In genomic region chr2:12199661-12200258, GRCh38 we compare ENCODE assay signal across 23 cellular contexts.
A peak's percentile ranks its signal among the peaks of the same experiment; 100 is the strongest.
DNase-seq lines count a peak whose midpoint lies in the region; ATAC-seq and TF ChIP-seq lines count a peak whose summit lies in the region.
"Had no signal": no experiment of that assay in that cellular context is flagged by ENCODE, and none has a peak within 500 bp of the region (broad histone marks: within the 10 kb centered on the region; RNA-seq: fewer than 3 reads in every experiment).

No MANE protein-coding gene starts in this region.

- peaks cover 0 to 12% of the 10 kb centered on the region in 2 donors for H3K4me1 ChIP-seq in right atrium auricular region
- no peaks in the 10 kb centered on the region for H3K4me1 ChIP-seq in vagina
- H3K4me1 ChIP-seq in MM.1S (ENCODE audit: low read length), result no peaks in the 10 kb centered on the region
- H3K4me1 ChIP-seq: Caco-2 had no signal

- no peak overlapping the region for H2AFZ ChIP-seq in neural cell (ENCODE audit: low read depth, low read length)
- H2AFZ ChIP-seq in MM.1S (ENCODE audit: low read length), result no peak overlapping the region

- peaks cover 16 to 19% of the 10 kb centered on the region in 2 donors for H3K4me1 Mint-ChIP-seq in natural killer cell treated with Interleukin-12 subunit alpha and Interleukin-12 subunit beta and Interleukin-15 and Interleukin-18, amount 100 ng/mL, for 72 hours (ENCODE audit: low read depth in 2 of 2)

- TF ChIP-seq RAD21 in neural cell (conservative IDR thresholded peaks at IDR 0.05), result peak; percentile 16

- H3K27me3 ChIP-seq in right atrium auricular region (no peaks in the 10 kb centered on the region), neural cell (ENCODE audit: insufficient read depth, low read depth, low read length) (no peaks in the 10 kb centered on the region), vagina (no peaks in the 10 kb centered on the region), MM.1S (replicated peaks; ENCODE audit: insufficient read depth, low read length) (no peaks in the 10 kb centered on the region)
- H3K27me3 ChIP-seq: BLaER1 had no signal

- no peaks in the 10 kb centered on the region for H4K20me1 ChIP-seq in neural cell (ENCODE audit: insufficient read depth)
- no peaks in the 10 kb centered on the region for H4K20me1 ChIP-seq in MM.1S (ENCODE audit: insufficient read depth, low read length)
- H4K20me1 ChIP-seq: BLaER1 had no signal

- peaks cover 5% of the 10 kb centered on the region for H3K9me3 Mint-ChIP-seq in natural killer cell treated with Interleukin-12 subunit alpha and Interleukin-12 subunit beta and Interleukin-15 and Interleukin-18, amount 100 ng/mL, for 72 hours

- H3K4me2 ChIP-seq in neural cell (ENCODE audit: low read length), result peak overlapping the region; percentile 22
- no peak overlapping the region for H3K4me2 ChIP-seq in MM.1S (ENCODE audit: low read depth, low read length)
- H3K4me2 ChIP-seq: BLaER1 had no signal

- TF ChIP-seq POLR2A in vagina (IDR thresholded peaks at IDR 0.05), result no peak

- no peak for TF ChIP-seq CTCF in right atrium auricular region (IDR thresholded peaks at IDR 0.05)
- TF ChIP-seq CTCF in neural cell (IDR thresholded peaks at IDR 0.05; ENCODE audit: poor library complexity, severe bottlenecking), result no peak
- no peak for TF ChIP-seq CTCF in vagina (IDR thresholded peaks at IDR 0.05)
- TF ChIP-seq CTCF in MM.1S (IDR thresholded peaks at IDR 0.05; ENCODE audit: low read length), result no peak

- H3F3A ChIP-seq in neural cell (ENCODE audit: insufficient read depth, low read length, poor library complexity, severe bottlenecking) (no peaks in the 10 kb centered on the region), MM.1S (ENCODE audit: insufficient read depth, low read length) (no peaks in the 10 kb centered on the region)

- TF ChIP-seq EP300 in neural cell (conservative IDR thresholded peaks at IDR 0.05; ENCODE audit: poor library complexity, severe bottlenecking), result peak; percentile 78

- H3K4me3 ChIP-seq in right atrium auricular region (no peak overlapping the region), neural cell (ENCODE audit: low read length) (peak overlapping the region; percentile 5), vagina (no peak overlapping the region), MM.1S (ENCODE audit: low read length) (no peak overlapping the region)
- H3K4me3 ChIP-seq: BLaER1, K562, SK-N-MC had no signal

- H3K36me3 Mint-ChIP-seq in natural killer cell treated with Interleukin-12 subunit alpha and Interleukin-12 subunit beta and Interleukin-15 and Interleukin-18, amount 100 ng/mL, for 72 hours, result peaks cover 21% of the 10 kb centered on the region

- H3K9me3 ChIP-seq in right atrium auricular region (peaks cover 0 to 8% of the 10 kb centered on the region in 2 donors), neural cell (ENCODE audit: low read length) (no peaks in the 10 kb centered on the region), vagina (no peaks in the 10 kb centered on the region), MM.1S (replicated peaks; ENCODE audit: insufficient read depth, low read length) (no peaks in the 10 kb centered on the region)
- H3K9me3 ChIP-seq: Caco-2 had no signal

- H3K27me3 Mint-ChIP-seq in natural killer cell treated with Interleukin-12 subunit alpha and Interleukin-12 subunit beta and Interleukin-15 and Interleukin-18, amount 100 ng/mL, for 72 hours, result peaks cover 18 to 21% of the 10 kb centered on the region in 2 donors
- H3K27me3 Mint-ChIP-seq: CD4-positive, alpha-beta T cell had no signal

- H3K9me2 ChIP-seq in neural cell (ENCODE audit: insufficient read depth, low read length) (no peaks in the 10 kb centered on the region), MM.1S (replicated peaks; ENCODE audit: insufficient read depth, low read length) (no peaks in the 10 kb centered on the region)

- peak; percentile 48 for ATAC-seq in left ventricle myocardium superior
- ATAC-seq in SK-N-SH treated with all-trans-retinoic acid at 6 μM for 48 hours, result no peak
- ATAC-seq in natural killer cell treated with Interleukin-12 subunit alpha and Interleukin-12 subunit beta and Interleukin-15 and Interleukin-18, amount 100 ng/mL, for 72 hours, result no peak
- ATAC-seq: HepG2, K562 had no signal

- H3K36me3 ChIP-seq in right atrium auricular region (no peaks in the 10 kb centered on the region), neural cell (ENCODE audit: insufficient read depth, low read length) (no peaks in the 10 kb centered on the region), vagina (no peaks in the 10 kb centered on the region), MM.1S (replicated peaks; ENCODE audit: insufficient read depth, low read length) (no peaks in the 10 kb centered on the region)

- H3K27ac Mint-ChIP-seq in natural killer cell treated with Interleukin-12 subunit alpha and Interleukin-12 subunit beta and Interleukin-15 and Interleukin-18, amount 100 ng/mL, for 72 hours, result no peak overlapping the region
- H3K27ac Mint-ChIP-seq: CD4-positive, alpha-beta T cell had no signal

- intact Hi-C loops in left ventricle myocardium superior (cut with micrococcal nuclease) (no loop called here), vagina (cut with DNase I) (no loop called here)

- no peak overlapping the region for H3K4me3 Mint-ChIP-seq in natural killer cell treated with Interleukin-12 subunit alpha and Interleukin-12 subunit beta and Interleukin-15 and Interleukin-18, amount 100 ng/mL, for 72 hours
- H3K4me3 Mint-ChIP-seq: CD4-positive, alpha-beta T cell had no signal

- H3K27ac ChIP-seq in right atrium auricular region (no peak overlapping the region), neural cell (ENCODE audit: low read length) (no peak overlapping the region), vagina (no peak overlapping the region), MM.1S (ENCODE audit: low read length) (no peak overlapping the region)
- H3K27ac ChIP-seq: BLaER1, HL-60, SK-N-MC had no signal

- H3K79me2 ChIP-seq in neural cell (replicated peaks; ENCODE audit: insufficient read depth, low read length) (no peaks in the 10 kb centered on the region), MM.1S (ENCODE audit: low read length) (no peaks in the 10 kb centered on the region)

- H3K9ac ChIP-seq in neural cell (ENCODE audit: low read length), result no peak overlapping the region
- no peak overlapping the region for H3K9ac ChIP-seq in MM.1S (ENCODE audit: low read length)
- H3K9ac ChIP-seq: BLaER1 had no signal

- no peak for DNase-seq in left ventricle myocardium superior
- DNase-seq in right atrium auricular region (ENCODE audit: low spot score), result no peak
- no peak for DNase-seq in vagina (ENCODE audit: extremely low spot score in 2 of 2)
- no peak for DNase-seq in natural killer cell treated with Interleukin-12 subunit alpha and Interleukin-12 subunit beta and Interleukin-15 and Interleukin-18, amount 100 ng/mL, for 72 hours (ENCODE audit: low spot score)
- no peak for DNase-seq in MM.1S
- DNase-seq: Caco-2; CD4-positive, alpha-beta T cell; DMS 273 treated with DMSO at 0.1 percent for 48 hours; DMS79 treated with DMSO at 0.1 percent for 48 hours; H7; NCI-H1092; NCI-H1436; NCI-H187 treated with DMSO at 0.1 percent for 48 hours; NCI-H345; NCI-H774; SHP77 had no signal

TF ChIP-seq in SK-N-SH treated with all-trans-retinoic acid at 6 μM for 48 hours, 23 proteins besides CTCF, POLR2A, EP300 and RAD21:
- TF ChIP-seq TCF4 (CRISPR knock-in tag; IDR thresholded peaks at IDR 0.05; ENCODE audit: borderline replicate concordance), result peak; percentile 11; the same call in 1 of the 2 replicates
- TF ChIP-seq ESRRG (CRISPR knock-in tag; IDR thresholded peaks at IDR 0.05), result no peak
- no peak for TF ChIP-seq OSR1 (CRISPR knock-in tag; IDR thresholded peaks at IDR 0.05)

TF ChIP-seq in neural cell, 6 proteins besides CTCF, POLR2A, EP300 and RAD21:
- TF ChIP-seq POLR2AphosphoS5 (IDR thresholded peaks at IDR 0.05) (peak; percentile 51), REST (IDR thresholded peaks at IDR 0.05; ENCODE audit: borderline replicate concordance) (no peak), TAF1 (IDR thresholded peaks at IDR 0.05; ENCODE audit: low read depth) (no peak), MXI1 (conservative IDR thresholded peaks at IDR 0.05; ENCODE audit: poor library complexity, severe bottlenecking) (no peak), SMC3 (conservative IDR thresholded peaks at IDR 0.05; ENCODE audit: poor library complexity) (peak; percentile 27), EZH2 (IDR thresholded peaks at IDR 0.05; ENCODE audit: borderline replicate concordance, insufficient read depth, low read length, poor library complexity, severe bottlenecking) (no peak)
